ENCODE assay signal across 19 cellular contexts in the genomic region with DNA sequence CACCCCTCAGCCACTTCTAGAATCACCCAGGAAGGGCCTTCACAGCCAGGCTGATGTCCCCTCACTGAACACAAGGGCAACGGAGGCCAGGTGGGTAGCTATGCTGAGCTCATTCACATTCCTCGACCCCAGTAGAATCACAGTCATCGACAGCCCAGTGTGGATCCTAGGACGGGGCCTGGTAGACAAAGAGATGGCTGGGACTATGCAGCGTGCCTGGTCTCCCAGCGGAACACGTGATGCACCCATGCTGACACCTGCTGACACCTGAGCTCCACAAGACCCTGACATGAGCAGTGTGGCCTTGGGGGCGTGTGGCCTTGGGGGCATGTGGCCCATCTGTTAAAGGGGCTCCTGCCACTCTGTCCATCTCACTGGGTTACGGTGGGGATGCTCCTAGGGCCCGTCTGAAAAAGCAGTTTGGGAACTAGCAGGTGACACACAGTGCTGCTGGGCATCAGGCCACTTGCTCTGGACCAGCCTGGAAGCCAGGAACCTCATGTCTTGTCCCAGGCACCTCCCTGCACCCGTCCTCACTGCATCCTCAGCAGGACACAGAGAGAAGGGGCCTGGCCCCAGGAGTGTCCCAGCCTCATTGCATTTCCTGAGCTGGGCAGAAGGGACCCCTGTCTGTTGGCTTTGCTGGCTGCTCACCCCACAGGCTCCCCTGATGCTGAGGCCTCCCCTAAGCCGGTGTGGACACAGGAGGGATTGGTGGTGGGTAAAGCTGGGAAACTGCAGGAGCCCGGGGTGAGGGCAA. TPM values are rescaled to one million over a fixed set of nuclear protein-coding genes. Genes with fewer than 3 reads are reported as not detected.
"Had no signal": no experiment of that assay in that cellular context is flagged by ENCODE, and none has a peak within 500 bp of the region (broad histone marks: within the 10 kb centered on the region; RNA-seq: fewer than 3 reads in every experiment).

No MANE protein-coding gene starts in this region.

- FAIRE-seq: colon, urothelium cell line had no signal

- H3K4me1 ChIP-seq: breast epithelium, esophagus squamous epithelium, stomach had no signal

- DNase-seq: activated CD4-positive, alpha-beta memory T cell treated with anti-CD3 and anti-CD28 coated beads, Interleukin-2, amount 10 ng/mL, durations not matched to agents 7 days and 5 days; activated CD4-positive, alpha-beta T cell treated with anti-CD3 and anti-CD28 coated beads for 36 hours; anterior cingulate cortex; esophagus squamous epithelium; foreskin fibroblast; mammary epithelial cell; stimulated activated CD4-positive, alpha-beta T cell treated with anti-CD3 and anti-CD28 coated beads, Interleukin-15, amount 100 ng/mL, for 24 hours; stimulated activated CD4-positive, alpha-beta T cell treated with anti-CD3 and anti-CD28 coated beads, Interleukin-4, amount 100 ng/mL, for 24 hours; stomach had no signal

- H3K27ac Mint-ChIP-seq: activated CD4-positive, alpha-beta memory T cell treated with anti-CD3 and anti-CD28 coated beads, Interleukin-2, amount 10 ng/mL, durations not matched to agents 7 days and 5 days; activated CD4-positive, alpha-beta T cell treated with anti-CD3 and anti-CD28 coated beads for 36 hours; activated naive CD8-positive, alpha-beta T cell; nephron; T-helper 2 cell treated with Interferon-gamma antibody and Interleukin-4, amounts not matched to agents 5 μg/mL and 100 μg/mL, for 36 hours had no signal

- H3K4me3 Mint-ChIP-seq: activated CD4-positive, alpha-beta memory T cell treated with anti-CD3 and anti-CD28 coated beads, Interleukin-2, amount 10 ng/mL, durations not matched to agents 7 days and 5 days; activated CD4-positive, alpha-beta T cell treated with anti-CD3 and anti-CD28 coated beads for 36 hours; activated naive CD8-positive, alpha-beta T cell; nephron; T-helper 2 cell treated with Interferon-gamma antibody and Interleukin-4, amounts not matched to agents 5 μg/mL and 100 μg/mL, for 36 hours had no signal

- H3K4me3 ChIP-seq: breast epithelium, esophagus squamous epithelium, stomach had no signal

- H3K4me1 Mint-ChIP-seq: activated CD4-positive, alpha-beta memory T cell treated with anti-CD3 and anti-CD28 coated beads, Interleukin-2, amount 10 ng/mL, durations not matched to agents 7 days and 5 days; activated CD4-positive, alpha-beta T cell treated with anti-CD3 and anti-CD28 coated beads for 36 hours had no signal

- H3K36me3 ChIP-seq: breast epithelium, esophagus squamous epithelium, stomach had no signal

- H3K9me3 Mint-ChIP-seq: activated CD4-positive, alpha-beta memory T cell treated with anti-CD3 and anti-CD28 coated beads, Interleukin-2, amount 10 ng/mL, durations not matched to agents 7 days and 5 days; T-helper 2 cell treated with Interferon-gamma antibody and Interleukin-4, amounts not matched to agents 5 μg/mL and 100 μg/mL, for 36 hours had no signal

- ATAC-seq: activated CD4-positive, alpha-beta T cell treated with anti-CD3 and anti-CD28 coated beads for 36 hours had no signal

- H3K27ac ChIP-seq: breast epithelium, esophagus squamous epithelium, stomach had no signal

- H3K9me3 ChIP-seq: breast epithelium, esophagus squamous epithelium, stomach had no signal

RNA-seq across cellular contexts. Expression of gene ECEL1, which starts 9.7 kb away (rescaled TPM):
- total RNA-seq: activated CD4-positive, alpha-beta memory T cell treated with anti-CD3 and anti-CD28 coated beads, Interleukin-2, amount 10 ng/mL, durations not matched to agents 7 days and 5 days; left colon; mammary epithelial cell; pulmonary artery endothelial cell had no signal
- polyA plus RNA-seq: mammary epithelial cell had no signal

RNA-seq across cellular contexts. Expression of gene ALPI, which starts 22.0 kb away (rescaled TPM):
- total RNA-seq: activated CD4-positive, alpha-beta memory T cell treated with anti-CD3 and anti-CD28 coated beads, Interleukin-2, amount 10 ng/mL, durations not matched to agents 7 days and 5 days; activated CD4-positive, alpha-beta T cell treated with anti-CD3 and anti-CD28 coated beads for 36 hours; esophagus squamous epithelium; mammary epithelial cell; omental fat pad; pulmonary artery endothelial cell had no signal
- polyA plus RNA-seq: mammary epithelial cell, stomach had no signal

RNA-seq across cellular contexts. Expression of gene PRSS56, which starts 42.3 kb away (rescaled TPM):
- total RNA-seq: activated CD4-positive, alpha-beta memory T cell treated with anti-CD3 and anti-CD28 coated beads, Interleukin-2, amount 10 ng/mL, durations not matched to agents 7 days and 5 days; activated CD4-positive, alpha-beta T cell treated with anti-CD3 and anti-CD28 coated beads for 36 hours; breast epithelium; esophagus squamous epithelium; left colon; mammary epithelial cell; mucosa of gallbladder; omental fat pad; pulmonary artery endothelial cell; stomach had no signal
- polyA plus RNA-seq: mammary epithelial cell, stomach had no signal

RNA-seq across cellular contexts. Expression of gene CHRND, which starts 48.0 kb away (rescaled TPM):
- total RNA-seq: activated CD4-positive, alpha-beta memory T cell treated with anti-CD3 and anti-CD28 coated beads, Interleukin-2, amount 10 ng/mL, durations not matched to agents 7 days and 5 days; activated CD4-positive, alpha-beta T cell treated with anti-CD3 and anti-CD28 coated beads for 36 hours; breast epithelium; esophagus squamous epithelium; left colon; mammary epithelial cell; mucosa of gallbladder; omental fat pad; pulmonary artery endothelial cell; stomach had no signal
- polyA plus RNA-seq: mammary epithelial cell, stomach had no signal
